Comparison of ENCODE assay signal across 17 cellular contexts in the genomic region with DNA sequence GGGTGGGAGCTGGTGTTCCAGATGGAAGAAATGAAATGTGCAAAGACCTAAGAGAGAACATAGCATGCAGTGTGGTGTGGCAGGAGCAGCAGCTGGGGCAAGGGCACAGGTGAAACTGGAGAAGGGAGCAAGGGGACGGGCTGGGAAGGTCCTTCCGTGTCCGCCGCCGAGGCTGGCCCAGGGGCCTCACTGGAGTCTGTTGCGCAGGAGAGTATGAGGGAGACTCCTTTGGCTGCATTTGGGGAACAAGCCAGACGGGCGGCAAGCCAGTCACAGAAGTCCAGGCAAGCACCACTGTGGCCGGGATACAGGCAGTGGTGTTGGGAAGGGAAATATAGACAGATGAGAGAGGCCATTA.
DNase-seq lines count a peak whose midpoint lies in the region; ATAC-seq and TF ChIP-seq lines count a peak whose summit lies in the region.
"Had no signal": no experiment of that assay in that cellular context is flagged by ENCODE, and none has a peak within 500 bp of the region (broad histone marks: within the 10 kb centered on the region; RNA-seq: fewer than 3 reads in every experiment).

No MANE protein-coding gene starts in this region.

- H3K4me1 ChIP-seq in gastrocnemius medialis (peaks cover 31 to 44% of the 10 kb centered on the region in 2 donors), lower lobe of right lung (no peaks in the 10 kb centered on the region)

- H3K4me3 ChIP-seq in gastrocnemius medialis (no peak overlapping the region), lower lobe of right lung (no peak overlapping the region)

- no peaks in the 10 kb centered on the region for H3K27me3 ChIP-seq in gastrocnemius medialis
- no peaks in the 10 kb centered on the region for H3K27me3 ChIP-seq in lower lobe of right lung (ENCODE audit: low read depth)

- CTCF ChIA-PET in activated CD4-positive, alpha-beta memory T cell treated with anti-CD3 and anti-CD28 coated beads for 36 hours (lab: Charles Lee), result interaction anchor here (2.9 kb wide), 1 partner anchor 507 kb away, joined by 10 read pairs; no protein-coding TSS in a partner anchor
- CTCF ChIA-PET in activated CD4-positive, alpha-beta memory T cell treated with anti-CD3 and anti-CD28 coated beads, Interleukin-2, amount 10 ng/mL, durations not matched to agents 7 days and 5 days (lab: Charles Lee), result interaction anchor here (0.7 to 1.7 kb wide), 3 partner anchors 32 to 208 kb away, joined by 3 to 4 read pairs (median 4); no protein-coding TSS in a partner anchor
- CTCF ChIA-PET in T-cell (lab: Charles Lee), result interaction anchor here in 1 of 2 donors (0.7 kb wide), 1 partner anchor 111 kb away, joined by 4 read pairs; no protein-coding TSS in a partner anchor

- no peaks in the 10 kb centered on the region for H3K27me3 Mint-ChIP-seq in activated CD4-positive, alpha-beta memory T cell treated with anti-CD3 and anti-CD28 coated beads for 36 hours
- no peaks in the 10 kb centered on the region for H3K27me3 Mint-ChIP-seq in activated CD4-positive, alpha-beta memory T cell treated with anti-CD3 and anti-CD28 coated beads, Interleukin-2, amount 10 ng/mL, durations not matched to agents 7 days and 5 days
- H3K27me3 Mint-ChIP-seq in T-cell (no peaks in the 10 kb centered on the region), naive B cell (no peaks in the 10 kb centered on the region)
- H3K27me3 Mint-ChIP-seq: IgD-negative memory B cell had no signal

- H3K4me1 Mint-ChIP-seq in activated CD4-positive, alpha-beta memory T cell treated with anti-CD3 and anti-CD28 coated beads for 36 hours (ENCODE audit: low read depth), result peaks cover 24% of the 10 kb centered on the region
- H3K4me1 Mint-ChIP-seq in activated CD4-positive, alpha-beta memory T cell treated with anti-CD3 and anti-CD28 coated beads, Interleukin-2, amount 10 ng/mL, durations not matched to agents 7 days and 5 days, result peaks cover 1% of the 10 kb centered on the region
- peaks cover 24 to 40% (median 30%) of the 10 kb centered on the region in 3 donors for H3K4me1 Mint-ChIP-seq in T-cell
- peaks cover 12 to 18% (median 13%) of the 10 kb centered on the region in 3 donors for H3K4me1 Mint-ChIP-seq in naive B cell

- H3K27ac ChIP-seq in gastrocnemius medialis (peak overlapping the region in 2 of 4 donors; percentile 46 to 64), lower lobe of right lung (no peak overlapping the region)
- H3K27ac ChIP-seq: C4-2B had no signal

- no peaks in the 10 kb centered on the region for H3K9me3 Mint-ChIP-seq in activated CD4-positive, alpha-beta memory T cell treated with anti-CD3 and anti-CD28 coated beads for 36 hours
- H3K9me3 Mint-ChIP-seq in activated CD4-positive, alpha-beta memory T cell treated with anti-CD3 and anti-CD28 coated beads, Interleukin-2, amount 10 ng/mL, durations not matched to agents 7 days and 5 days, result no peaks in the 10 kb centered on the region
- H3K9me3 Mint-ChIP-seq in T-cell (no peaks in the 10 kb centered on the region), naive B cell (peaks cover 0 to 1% (median 0%) of the 10 kb centered on the region in 7 donors)
- H3K9me3 Mint-ChIP-seq: IgD-negative memory B cell had no signal

- no peak for TF ChIP-seq CTCF in gastrocnemius medialis (IDR thresholded peaks at IDR 0.05 in 4 of 5, conservative IDR thresholded peaks at IDR 0.05 in 1 of 5)
- TF ChIP-seq CTCF in lower lobe of right lung (IDR thresholded peaks at IDR 0.05), result no peak

- peak overlapping the region; percentile 43 for H3K27ac Mint-ChIP-seq in activated CD4-positive, alpha-beta memory T cell treated with anti-CD3 and anti-CD28 coated beads for 36 hours
- no peak overlapping the region for H3K27ac Mint-ChIP-seq in activated CD4-positive, alpha-beta memory T cell treated with anti-CD3 and anti-CD28 coated beads, Interleukin-2, amount 10 ng/mL, durations not matched to agents 7 days and 5 days
- H3K27ac Mint-ChIP-seq in T-cell (peak overlapping the region; percentile 37 to 74), naive B cell (peak overlapping the region in 4 of 6 donors; percentile 79 to 92 (median 83))

- no peak overlapping the region for H3K4me3 Mint-ChIP-seq in activated CD4-positive, alpha-beta memory T cell treated with anti-CD3 and anti-CD28 coated beads for 36 hours
- no peak overlapping the region for H3K4me3 Mint-ChIP-seq in activated CD4-positive, alpha-beta memory T cell treated with anti-CD3 and anti-CD28 coated beads, Interleukin-2, amount 10 ng/mL, durations not matched to agents 7 days and 5 days
- H3K4me3 Mint-ChIP-seq in T-cell (no peak overlapping the region), naive B cell (peak overlapping the region in 4 of 8 donors; percentile 39 to 77 (median 52))

- no peak for DNase-seq in activated CD4-positive, alpha-beta memory T cell treated with anti-CD3 and anti-CD28 coated beads for 36 hours
- DNase-seq in activated CD4-positive, alpha-beta memory T cell treated with anti-CD3 and anti-CD28 coated beads, Interleukin-2, amount 10 ng/mL, durations not matched to agents 7 days and 5 days, result no peak
- DNase-seq in T-cell, result no peak
- no peak for DNase-seq in naive B cell
- peak in 1 of 2 donors; percentile 62 for DNase-seq in gastrocnemius medialis
- DNase-seq in inferior parietal cortex (ENCODE audit: extremely low spot score), result no peak
- DNase-seq in lower lobe of right lung, result no peak
- DNase-seq: DMS79, GDM1, NCI-H187 treated with DMSO at 0.1 percent for 48 hours, NCI-H446 treated with DMSO at 0.1 percent for 48 hours, NCI-H748 treated with DMSO at 0.1 percent for 48 hours had no signal

- intact Hi-C loops in activated CD4-positive, alpha-beta memory T cell treated with anti-CD3 and anti-CD28 coated beads for 36 hours (cut with micrococcal nuclease), result no loop called here
- intact Hi-C loops in gastrocnemius medialis (cut with DNase I; ENCODE audit: low total_unique reads), result loop anchor here (5.0 to 10.0 kb wide), 3 partner anchors 125 to 423 kb away; a partner anchor contains a TSS
- intact Hi-C loops in lower lobe of right lung (cut with DNase I), result no loop called here

- peaks cover 25% of the 10 kb centered on the region for H3K36me3 Mint-ChIP-seq in activated CD4-positive, alpha-beta memory T cell treated with anti-CD3 and anti-CD28 coated beads for 36 hours
- peaks cover 19% of the 10 kb centered on the region for H3K36me3 Mint-ChIP-seq in activated CD4-positive, alpha-beta memory T cell treated with anti-CD3 and anti-CD28 coated beads, Interleukin-2, amount 10 ng/mL, durations not matched to agents 7 days and 5 days (ENCODE audit: low read depth)
- H3K36me3 Mint-ChIP-seq in T-cell (peaks cover 19% of the 10 kb centered on the region), naive B cell (peaks cover 5 to 11% of the 10 kb centered on the region in 2 donors)

- POLR2A ChIA-PET in activated CD4-positive, alpha-beta memory T cell treated with anti-CD3 and anti-CD28 coated beads for 36 hours (lab: Charles Lee), result no interaction called here
- POLR2A ChIA-PET in activated CD4-positive, alpha-beta memory T cell treated with anti-CD3 and anti-CD28 coated beads, Interleukin-2, amount 10 ng/mL, durations not matched to agents 7 days and 5 days (lab: Charles Lee), result no interaction called here
- POLR2A ChIA-PET in T-cell (lab: Charles Lee), result interaction anchor here in 1 of 2 donors (0.5 kb wide), 1 partner anchor 18 kb away, joined by 3 read pairs; no protein-coding TSS in a partner anchor

- H3K36me3 ChIP-seq in gastrocnemius medialis (no peaks in the 10 kb centered on the region), lower lobe of right lung (no peaks in the 10 kb centered on the region)

- H3K9me3 ChIP-seq in gastrocnemius medialis (no peaks in the 10 kb centered on the region), lower lobe of right lung (no peaks in the 10 kb centered on the region)

- ATAC-seq in T-cell (replicated peaks in 1 of 4) (no peak), naive B cell (ENCODE audit: low read depth in 2 of 2) (no peak), gastrocnemius medialis (peak; percentile 12 to 49), HG02678 (IDR thresholded peaks at IDR 0.05; ENCODE audit: unreplicated experiment) (no peak), lower lobe of right lung (no peak)
- ATAC-seq: HCT116, Panc1 had no signal

- in situ Hi-C loops in gastrocnemius medialis (cut with MboI; ENCODE audit: low sequenced_read_pairs in 4 of 4), result loop anchor here in 3 of 4 donors (5.0 to 25.0 kb wide), 7 partner anchors 313 to 513 kb away; a partner anchor contains a TSS

- TF ChIP-seq POLR2A in gastrocnemius medialis (IDR thresholded peaks at IDR 0.05), result no peak

Comparison
In these comparisons a context has a peak if more than half of its experiments do, and no peak if none do; other contexts are left out.
1. ATAC-seq: peak in gastrocnemius medialis (2 of 2); none in T-cell (0 of 4), naive B cell (0 of 2), HG02678 (single experiment) and lower lobe of right lung (0 of 2).